ENCODE assay signal across 1 cellular context in genomic region chr16:68249361-68249760, GRCh38.
TF ChIP-seq lines count a peak whose summit lies in the region.

No MANE protein-coding gene starts in this region.

TF ChIP-seq in HepG2, 621 proteins besides CTCF, POLR2A, EP300 and RAD21:
- TF ChIP-seq ZNF296 (CRISPR knock-in tag; conservative IDR thresholded peaks at IDR 0.05) (no peak), ZNF292 (CRISPR knock-in tag; IDR thresholded peaks at IDR 0.05; ENCODE audit: borderline replicate concordance, low read depth) (0 out of 2 replicates have a peak, but pooled peaks have one; percentile 17)
- TF ChIP-seq, protein P1, sequence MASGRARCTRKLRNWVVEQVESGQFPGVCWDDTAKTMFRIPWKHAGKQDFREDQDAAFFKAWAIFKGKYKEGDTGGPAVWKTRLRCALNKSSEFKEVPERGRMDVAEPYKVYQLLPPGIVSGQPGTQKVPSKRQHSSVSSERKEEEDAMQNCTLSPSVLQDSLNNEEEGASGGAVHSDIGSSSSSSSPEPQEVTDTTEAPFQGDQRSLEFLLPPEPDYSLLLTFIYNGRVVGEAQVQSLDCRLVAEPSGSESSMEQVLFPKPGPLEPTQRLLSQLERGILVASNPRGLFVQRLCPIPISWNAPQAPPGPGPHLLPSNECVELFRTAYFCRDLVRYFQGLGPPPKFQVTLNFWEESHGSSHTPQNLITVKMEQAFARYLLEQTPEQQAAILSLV (CRISPR knock-in tag; IDR thresholded peaks at IDR 0.05; ENCODE audit: borderline replicate concordance) = 0 out of 2 replicates have a peak, but pooled peaks have one; percentile 6
